ENCODE assay signal across 26 cellular contexts in the genomic region with DNA sequence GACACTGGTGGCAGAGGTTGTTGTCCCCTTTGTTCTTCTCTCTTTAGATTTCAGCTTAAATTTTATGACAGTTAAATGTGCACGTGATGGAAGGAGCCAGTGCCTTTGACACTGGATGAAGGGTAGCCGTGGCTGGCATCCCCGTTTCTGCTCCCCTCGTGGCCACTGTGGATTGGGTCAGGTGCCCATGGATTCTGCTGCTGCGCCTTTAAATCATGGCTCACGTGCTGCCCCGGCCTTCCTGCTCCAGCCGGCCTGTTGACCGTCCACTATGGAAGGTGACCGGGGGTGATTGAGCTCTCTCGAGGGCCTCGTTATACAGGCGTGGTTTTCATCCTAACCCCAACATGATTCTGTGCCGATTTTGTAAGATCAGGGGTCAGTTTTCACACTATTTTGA.
"Had no signal": no experiment of that assay in that cellular context is flagged by ENCODE, and none has a peak within 500 bp of the region (broad histone marks: within the 10 kb centered on the region; RNA-seq: fewer than 3 reads in every experiment).

No MANE protein-coding gene starts in this region.

- H3K9ac ChIP-seq: parathyroid adenoma had no signal

- H3K4me1 Mint-ChIP-seq: nephron had no signal

- H2AFZ ChIP-seq: parathyroid adenoma had no signal

- H3K4me3 Mint-ChIP-seq: naive thymus-derived CD8-positive, alpha-beta T cell; nephron; stimulated activated naive B cell treated with anti-CD40 and anti-IgM and Interleukin-4, amounts not matched to agents 10 μg/mL and 1 μg/mL and 100 μg/mL, for 72 hours had no signal

- H3K27me3 ChIP-seq: left lung, right lobe of liver, stomach, testis, thyroid gland, transverse colon, upper lobe of left lung, vagina had no signal

- H3K27ac Mint-ChIP-seq: nephron; stimulated activated naive B cell treated with anti-CD40 and anti-IgM and Interleukin-4, amounts not matched to agents 10 μg/mL and 1 μg/mL and 100 μg/mL, for 72 hours had no signal

- H3K4me1 ChIP-seq: left lung, lower lobe of right lung, parathyroid adenoma, psoas muscle, right lobe of liver, stomach, testis, thyroid gland, transverse colon, upper lobe of left lung, vagina had no signal

- DNase-seq: hippocampal formation; kidney glomerular epithelial cell; left colon; left lung; lower lobe of right lung; mammary epithelial cell; mesenchymal stem cell; naive thymus-derived CD8-positive, alpha-beta T cell; nucleus accumbens; psoas muscle; stimulated activated CD4-positive, alpha-beta T cell treated with anti-CD3 and anti-CD28 coated beads, Interleukin-12 subunit alpha, Interleukin-12 subunit beta, amount 100 ng/mL, for 4 hours; stimulated activated CD4-positive, alpha-beta T cell treated with anti-CD3 and anti-CD28 coated beads, Interleukin-15, amount 100 ng/mL, for 24 hours; stimulated activated CD4-positive, alpha-beta T cell treated with anti-CD3 and anti-CD28 coated beads, Interleukin-2, amount 100 ng/mL, for 24 hours; stimulated activated CD4-positive, alpha-beta T cell treated with anti-CD3 and anti-CD28 coated beads, Interleukin-4, amount 100 ng/mL, for 1 hour; stimulated activated naive B cell treated with anti-CD40 and anti-IgM and Interleukin-4, amounts not matched to agents 10 μg/mL and 1 μg/mL and 100 μg/mL, for 72 hours; stimulated activated naive CD8-positive, alpha-beta T cell treated with anti-CD3 and anti-CD28 coated beads, Interleukin-15, Interleukin-2, amounts not matched to agents 100 U/mL and 50 U/mL, for 24 hours; stomach; testis; thyroid gland; transverse colon had no signal

- H3K27ac ChIP-seq: left lung, lower lobe of right lung, parathyroid adenoma, psoas muscle, right lobe of liver, stomach, testis, thyroid gland, transverse colon, upper lobe of left lung, vagina had no signal

- ATAC-seq: left colon; left lung; lower lobe of right lung; naive thymus-derived CD8-positive, alpha-beta T cell; psoas muscle; right lobe of liver; stimulated activated naive B cell treated with anti-CD40 and anti-IgM and Interleukin-4, amounts not matched to agents 10 μg/mL and 1 μg/mL and 100 μg/mL, for 72 hours; stimulated activated naive CD8-positive, alpha-beta T cell treated with anti-CD3 and anti-CD28 coated beads, Interleukin-15, Interleukin-2, amounts not matched to agents 100 U/mL and 50 U/mL, for 24 hours had no signal

- H3K4me3 ChIP-seq: left lung, lower lobe of right lung, psoas muscle, right lobe of liver, stomach, testis, thyroid gland, transverse colon, upper lobe of left lung, vagina had no signal

- H3K9me3 ChIP-seq: left lung, lower lobe of right lung, psoas muscle, right lobe of liver, stomach, testis, thyroid gland, transverse colon, upper lobe of left lung, vagina had no signal

- FAIRE-seq: keratinocyte had no signal

- H3K27me3 Mint-ChIP-seq: naive thymus-derived CD8-positive, alpha-beta T cell; stimulated activated naive B cell treated with anti-CD40 and anti-IgM and Interleukin-4, amounts not matched to agents 10 μg/mL and 1 μg/mL and 100 μg/mL, for 72 hours had no signal

- H3K9me3 Mint-ChIP-seq: nephron; stimulated activated naive B cell treated with anti-CD40 and anti-IgM and Interleukin-4, amounts not matched to agents 10 μg/mL and 1 μg/mL and 100 μg/mL, for 72 hours had no signal
